ENCODE assay signal across 2 cellular contexts in the genomic region with DNA sequence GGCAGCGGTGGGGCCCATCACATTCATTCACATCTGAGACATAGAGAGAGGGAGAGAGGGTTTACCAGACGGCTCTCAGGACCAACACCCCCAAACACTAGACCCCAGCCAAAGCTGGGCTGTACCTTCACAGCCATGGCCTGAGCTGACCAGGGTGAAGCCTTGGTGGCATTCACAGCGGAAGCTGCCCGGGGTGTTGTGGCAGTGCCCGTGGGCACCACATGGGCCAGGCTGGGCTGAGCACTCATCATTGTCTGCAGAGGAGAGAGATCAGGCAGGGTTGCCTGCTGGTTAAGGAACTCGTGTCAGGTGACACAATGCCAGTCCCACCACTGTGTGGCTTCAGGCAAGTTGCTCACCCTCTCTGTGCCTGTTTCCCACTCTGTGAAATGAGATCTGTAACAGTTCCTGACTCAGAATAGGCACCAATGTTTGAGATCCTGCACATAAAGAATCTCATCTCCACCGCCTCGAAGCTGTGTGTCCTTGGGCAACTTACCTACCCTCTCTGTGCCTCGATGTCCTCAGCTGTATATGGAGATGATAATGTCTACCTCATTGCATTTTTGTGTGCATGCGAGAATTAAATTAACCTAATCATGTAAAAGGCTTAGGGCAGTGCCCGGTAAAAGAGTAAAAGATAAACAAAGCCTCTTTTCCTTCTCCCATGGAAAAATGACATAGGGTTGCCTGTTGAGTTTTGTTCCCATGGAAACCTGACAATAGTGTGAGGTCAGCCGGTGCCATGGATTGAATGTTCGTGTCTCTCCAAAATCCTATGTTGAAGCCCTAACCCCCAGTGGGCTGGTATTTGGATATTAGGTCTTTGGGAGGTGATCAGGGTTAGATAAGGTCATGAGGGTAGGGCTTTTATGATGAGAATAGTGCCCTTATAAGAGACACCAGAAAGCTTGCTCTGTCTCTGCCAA.
A peak's percentile ranks its signal among the peaks of the same experiment; 100 is the strongest.
TF ChIP-seq lines count a peak whose summit lies in the region.

No MANE protein-coding gene starts in this region.

TF ChIP-seq in A549, 52 proteins besides CTCF, POLR2A, EP300 and RAD21:
- TF ChIP-seq, protein P1, sequence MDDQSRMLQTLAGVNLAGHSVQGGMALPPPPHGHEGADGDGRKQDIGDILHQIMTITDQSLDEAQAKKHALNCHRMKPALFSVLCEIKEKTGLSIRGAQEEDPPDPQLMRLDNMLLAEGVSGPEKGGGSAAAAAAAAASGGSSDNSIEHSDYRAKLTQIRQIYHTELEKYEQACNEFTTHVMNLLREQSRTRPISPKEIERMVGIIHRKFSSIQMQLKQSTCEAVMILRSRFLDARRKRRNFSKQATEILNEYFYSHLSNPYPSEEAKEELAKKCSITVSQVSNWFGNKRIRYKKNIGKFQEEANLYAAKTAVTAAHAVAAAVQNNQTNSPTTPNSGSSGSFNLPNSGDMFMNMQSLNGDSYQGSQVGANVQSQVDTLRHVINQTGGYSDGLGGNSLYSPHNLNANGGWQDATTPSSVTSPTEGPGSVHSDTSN (IDR thresholded peaks at IDR 0.05): no peak
- peak; percentile 63 for TF ChIP-seq ZFP36 (IDR thresholded peaks at IDR 0.05; ENCODE audit: borderline replicate concordance, partially characterized antibody)

TF ChIP-seq in K562, 482 proteins besides CTCF, POLR2A, EP300 and RAD21:
- TF ChIP-seq RFX5 (IDR thresholded peaks at IDR 0.05; ENCODE audit: low read depth, low read length) (no peak), RCOR1 (IDR thresholded peaks at IDR 0.05; ENCODE audit: borderline replicate concordance in 1 of 2, low read depth in 2 of 2, low read length in 2 of 2) (peak in 1 of 2 experiments; percentile 27; a peak in 1 of 4 replicates), RBM25 (IDR thresholded peaks at IDR 0.05; ENCODE audit: low read depth, low read length, severe bottlenecking) (peak; percentile 94), HDAC2 (IDR thresholded peaks at IDR 0.05) (peak; percentile 67; the same call in 1 of the 2 replicates), TRIM28 (IDR thresholded peaks at IDR 0.05) (no peak), BRD9 (IDR thresholded peaks at IDR 0.05; ENCODE audit: low read depth, partially characterized antibody) (peak; percentile 71), ADNP (tag; IDR thresholded peaks at IDR 0.05) (peak; percentile 73; the same call in 1 of the 2 replicates), RFX1 (IDR thresholded peaks at IDR 0.05) (peak; percentile 65), BCOR (IDR thresholded peaks at IDR 0.05) (peak; percentile 97), ETS2 (tag; IDR thresholded peaks at IDR 0.05; ENCODE audit: borderline replicate concordance, poor library complexity, severe bottlenecking) (no peak), CHD4 (IDR thresholded peaks at IDR 0.05; ENCODE audit: insufficient read depth, insufficient replicate concordance, low read depth, low read length, poor library complexity, severe bottlenecking) (peak; percentile 49), FOXJ2 (tag; IDR thresholded peaks at IDR 0.05) (peak; percentile 89), CBX3 (IDR thresholded peaks at IDR 0.05; ENCODE audit: borderline replicate concordance in 1 of 2, low read length in 2 of 2) (peak in 1 of 2 experiments; percentile 39; a peak in 1 of 3 replicates), CBX1 (IDR thresholded peaks at IDR 0.05; ENCODE audit: low read depth) (peak; percentile 85; the same call in 1 of the 2 replicates), THRAP3 (IDR thresholded peaks at IDR 0.05; ENCODE audit: borderline replicate concordance) (no peak), ZFP36 (IDR thresholded peaks at IDR 0.05; ENCODE audit: low read depth, low read length, partially characterized antibody) (peak; percentile 79), SRSF9 (IDR thresholded peaks at IDR 0.05; ENCODE audit: borderline replicate concordance, low read depth, low read length) (no peak), SP1 (CRISPR knock-in tag; IDR thresholded peaks at IDR 0.05) (0 out of 2 replicates have a peak, but pooled peaks have one; percentile 33), SMARCA5 (IDR thresholded peaks at IDR 0.05) (peak; percentile 78), KDM1A (IDR thresholded peaks at IDR 0.05) (peak in 1 of 2 experiments; percentile 76; a peak in 2 of 4 replicates)
- TF ChIP-seq, protein P2, sequence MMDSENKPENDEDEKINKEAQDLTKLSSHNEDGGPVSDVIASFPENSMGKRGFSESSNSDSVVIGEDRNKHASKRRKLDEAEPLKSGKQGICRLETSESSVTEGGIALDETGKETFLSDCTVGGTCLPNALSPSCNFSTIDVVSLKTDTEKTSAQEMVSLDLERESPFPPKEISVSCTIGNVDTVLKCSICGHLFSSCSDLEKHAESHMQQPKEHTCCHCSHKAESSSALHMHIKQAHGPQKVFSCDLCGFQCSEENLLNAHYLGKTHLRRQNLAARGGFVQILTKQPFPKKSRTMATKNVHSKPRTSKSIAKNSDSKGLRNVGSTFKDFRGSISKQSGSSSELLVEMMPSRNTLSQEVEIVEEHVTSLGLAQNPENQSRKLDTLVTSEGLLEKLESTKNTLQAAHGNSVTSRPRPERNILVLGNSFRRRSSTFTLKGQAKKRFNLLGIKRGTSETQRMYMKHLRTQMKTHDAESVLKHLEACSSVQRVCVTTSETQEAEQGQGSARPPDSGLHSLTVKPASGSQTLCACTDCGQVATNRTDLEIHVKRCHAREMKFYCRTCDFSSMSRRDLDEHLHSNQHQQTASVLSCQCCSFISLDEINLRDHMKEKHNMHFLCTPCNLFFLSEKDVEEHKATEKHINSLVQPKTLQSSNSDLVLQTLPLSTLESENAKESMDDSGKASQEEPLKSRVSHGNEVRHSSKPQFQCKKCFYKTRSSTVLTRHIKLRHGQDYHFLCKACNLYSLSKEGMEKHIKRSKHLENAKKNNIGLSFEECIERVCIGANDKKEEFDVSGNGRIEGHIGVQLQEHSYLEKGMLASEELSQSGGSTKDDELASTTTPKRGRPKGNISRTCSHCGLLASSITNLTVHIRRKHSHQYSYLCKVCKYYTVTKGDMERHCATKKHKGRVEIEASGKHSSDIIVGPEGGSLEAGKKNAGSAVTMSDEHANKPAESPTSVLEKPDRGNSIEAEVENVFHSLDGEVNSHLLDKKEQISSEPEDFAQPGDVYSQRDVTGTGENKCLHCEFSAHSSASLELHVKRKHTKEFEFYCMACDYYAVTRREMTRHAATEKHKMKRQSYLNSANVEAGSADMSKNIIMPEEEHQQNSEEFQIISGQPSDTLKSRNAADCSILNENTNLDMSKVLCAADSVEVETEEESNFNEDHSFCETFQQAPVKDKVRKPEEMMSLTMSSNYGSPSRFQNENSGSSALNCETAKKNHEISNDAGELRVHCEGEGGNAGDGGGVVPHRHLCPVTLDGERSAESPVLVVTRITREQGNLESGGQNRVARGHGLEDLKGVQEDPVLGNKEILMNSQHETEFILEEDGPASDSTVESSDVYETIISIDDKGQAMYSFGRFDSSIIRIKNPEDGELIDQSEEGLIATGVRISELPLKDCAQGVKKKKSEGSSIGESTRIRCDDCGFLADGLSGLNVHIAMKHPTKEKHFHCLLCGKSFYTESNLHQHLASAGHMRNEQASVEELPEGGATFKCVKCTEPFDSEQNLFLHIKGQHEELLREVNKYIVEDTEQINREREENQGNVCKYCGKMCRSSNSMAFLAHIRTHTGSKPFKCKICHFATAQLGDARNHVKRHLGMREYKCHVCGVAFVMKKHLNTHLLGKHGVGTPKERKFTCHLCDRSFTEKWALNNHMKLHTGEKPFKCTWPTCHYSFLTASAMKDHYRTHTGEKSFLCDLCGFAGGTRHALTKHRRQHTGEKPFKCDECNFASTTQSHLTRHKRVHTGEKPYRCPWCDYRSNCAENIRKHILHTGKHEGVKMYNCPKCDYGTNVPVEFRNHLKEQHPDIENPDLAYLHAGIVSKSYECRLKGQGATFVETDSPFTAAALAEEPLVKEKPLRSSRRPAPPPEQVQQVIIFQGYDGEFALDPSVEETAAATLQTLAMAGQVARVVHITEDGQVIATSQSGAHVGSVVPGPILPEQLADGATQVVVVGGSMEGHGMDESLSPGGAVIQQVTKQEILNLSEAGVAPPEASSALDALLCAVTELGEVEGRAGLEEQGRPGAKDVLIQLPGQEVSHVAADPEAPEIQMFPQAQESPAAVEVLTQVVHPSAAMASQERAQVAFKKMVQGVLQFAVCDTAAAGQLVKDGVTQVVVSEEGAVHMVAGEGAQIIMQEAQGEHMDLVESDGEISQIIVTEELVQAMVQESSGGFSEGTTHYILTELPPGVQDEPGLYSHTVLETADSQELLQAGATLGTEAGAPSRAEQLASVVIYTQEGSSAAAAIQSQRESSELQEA (IDR thresholded peaks at IDR 0.05; ENCODE audit: low read depth): no peak
